18 cellular contexts compared by ENCODE assay signal in genomic region chr15:83582386-83582785, GRCh38.
A peak's percentile ranks its signal among the peaks of the same experiment; 100 is the strongest.
DNase-seq lines count a peak whose midpoint lies in the region; ATAC-seq and TF ChIP-seq lines count a peak whose summit lies in the region.
"Had no signal": no experiment of that assay in that cellular context is flagged by ENCODE, and none has a peak within 500 bp of the region (broad histone marks: within the 10 kb centered on the region; RNA-seq: fewer than 3 reads in every experiment).

No MANE protein-coding gene starts in this region.

- no peaks in the 10 kb centered on the region for H3K4me1 ChIP-seq in IMR-90 (ENCODE audit: control insufficient read depth, insufficient read depth, low read length)

- no peak overlapping the region for H3K23ac ChIP-seq in IMR-90 (ENCODE audit: low read depth, low read length)

- no peak overlapping the region for H4K5ac ChIP-seq in IMR-90 (ENCODE audit: low read depth, low read length)

- H3K18ac ChIP-seq in IMR-90 (ENCODE audit: low read depth, low read length) = no peak overlapping the region

- H3K36me3 ChIP-seq in IMR-90 (ENCODE audit: control insufficient read depth, insufficient read depth, low read length) = no peaks in the 10 kb centered on the region

- no peak overlapping the region for H2AK9ac ChIP-seq in IMR-90 (replicated peaks; ENCODE audit: low read depth, low read length, poor library complexity)

- H3K27ac Mint-ChIP-seq in nephron progenitor cell = no peak overlapping the region

- no peak overlapping the region for H2BK15ac ChIP-seq in IMR-90 (ENCODE audit: low read depth, low read length)

- CTCF ChIA-PET in IMR-90 (lab: Yijun Ruan, JAX) = no interaction called here

- TF ChIP-seq CTCF in IMR-90 (conservative IDR thresholded peaks at IDR 0.05; ENCODE audit: low read depth, low read length) (no peak), fibroblast of mammary gland (conservative IDR thresholded peaks at IDR 0.05; ENCODE audit: control insufficient read depth, insufficient read depth, low read depth, low read length) (no peak), retinal pigment epithelial cell (conservative IDR thresholded peaks at IDR 0.05; ENCODE audit: low read depth, low read length) (no peak), nephron progenitor cell (IDR thresholded peaks at IDR 0.05) (no peak)

- no peak overlapping the region for H2BK120ac ChIP-seq in IMR-90 (ENCODE audit: low read depth, low read length)

- H3K9me3 Mint-ChIP-seq in nephron progenitor cell = no peaks in the 10 kb centered on the region

- no peak overlapping the region for H3K9ac ChIP-seq in IMR-90 (ENCODE audit: low read depth, low read length)
- H3K9ac ChIP-seq: KMS-11 had no signal

- DNase-seq in IMR-90 (peak; percentile 7), amniotic epithelial cell (ENCODE audit: low read depth) (peak; percentile 60), fibroblast of mammary gland (ENCODE audit: low read depth) (peak; percentile 12), retinal pigment epithelial cell (ENCODE audit: low read depth) (peak; percentile 92), cerebellum (ENCODE audit: low spot score) (no peak), nephron progenitor cell (no peak)
- DNase-seq in stimulated activated CD4-positive, alpha-beta T cell treated with anti-CD3 and anti-CD28 coated beads, Interleukin-12 subunit alpha, Interleukin-12 subunit beta, amount 100 ng/mL, for 4 hours = no peak
- DNase-seq: ACHN, C1 segment of cervical spinal cord, DMS79, H7, NCI-H1417 treated with DMSO at 0.1 percent for 48 hours, NCI-H187 treated with DMSO at 0.1 percent for 48 hours, NCI-H2227 treated with DMSO at 0.1 percent for 48 hours, NCI-H524, NCI-H82, RPMI8226 had no signal

- no peak overlapping the region for H2BK20ac ChIP-seq in IMR-90 (ENCODE audit: low read depth, low read length)

- no peak overlapping the region for H3K56ac ChIP-seq in IMR-90 (ENCODE audit: extremely low read depth, insufficient read depth, low read length)

- WGBS in IMR-90 (ENCODE audit: extremely low coverage in 2 of 2, insufficient read length in 1 of 2), 2 experiments = no CpG with 5 or more reads among the region's 4 CpGs

- H3K27ac ChIP-seq in IMR-90 (ENCODE audit: insufficient read depth, low read length) = no peak overlapping the region
- H3K27ac ChIP-seq: KMS-11 had no signal

- H3K9me1 ChIP-seq in IMR-90 (ENCODE audit: insufficient read depth, low read length) = no peaks in the 10 kb centered on the region

- H2BK5ac ChIP-seq in IMR-90 (ENCODE audit: low read depth, low read length, poor library complexity, severe bottlenecking) = no peak overlapping the region

- no peak overlapping the region for H3K4ac ChIP-seq in IMR-90 (ENCODE audit: low read depth, low read length)

- H3K79me1 ChIP-seq in IMR-90 (ENCODE audit: low read depth in 1 of 2, low read length in 2 of 2) = no peaks in the 10 kb centered on the region

- no peak overlapping the region for H2AK5ac ChIP-seq in IMR-90 (ENCODE audit: low read depth, low read length)

- H3K27me3 ChIP-seq in IMR-90 (ENCODE audit: control insufficient read depth, insufficient read depth, low read length) = no peaks in the 10 kb centered on the region

- H3K4me3 Mint-ChIP-seq in nephron progenitor cell = no peak overlapping the region

- BruUV-seq in IMR-90 (replicated peaks; lab: Mats Ljungman, UMichigan) = no TSS peak

- dilution Hi-C loops in IMR-90 (cut with HindIII; ENCODE audit: low sequenced_read_pairs, unreplicated experiment) = no loop called here

- POLR2A ChIA-PET in IMR-90 (lab: Charles Lee; ENCODE audit: unreplicated experiment) = no interaction called here

- in situ Hi-C loops in IMR-90 (cut with MboI; ENCODE audit: low sequenced_read_pairs) = no loop called here

- TF ChIP-seq RAD21 in IMR-90 (IDR thresholded peaks at IDR 0.05; ENCODE audit: low read length) = no peak

- no peak overlapping the region for H4K91ac ChIP-seq in IMR-90 (ENCODE audit: insufficient read depth, low read depth, low read length)

- H3K4me1 Mint-ChIP-seq in nephron progenitor cell = peaks cover 16% of the 10 kb centered on the region

- no peak for ATAC-seq in IMR-90 (ENCODE audit: low read depth)

- H4K20me1 ChIP-seq in IMR-90 (ENCODE audit: insufficient read depth, low read length) = no peaks in the 10 kb centered on the region

- H3K4me2 ChIP-seq in IMR-90 (ENCODE audit: low read depth, low read length) = no peak overlapping the region
- H3K4me2 ChIP-seq: KMS-11 had no signal

- TF ChIP-seq POLR2A in IMR-90 (IDR thresholded peaks at IDR 0.05; ENCODE audit: low read depth, low read length) = no peak

- H3K4me3 ChIP-seq in IMR-90 (ENCODE audit: insufficient read depth, low read depth, low read length) (no peak overlapping the region), fibroblast of mammary gland (ENCODE audit: control insufficient read depth, low read depth, low read length) (no peak overlapping the region), retinal pigment epithelial cell (ENCODE audit: low read length) (no peak overlapping the region)

- H4K8ac ChIP-seq in IMR-90 (ENCODE audit: low read depth in 2 of 2, low read length in 2 of 2) = no peak overlapping the region

- H3K36me3 Mint-ChIP-seq in nephron progenitor cell (ENCODE audit: low read depth) = no peaks in the 10 kb centered on the region

- H3K9me3 ChIP-seq in IMR-90 (ENCODE audit: control insufficient read depth, insufficient read depth, low read length) = no peaks in the 10 kb centered on the region; the same call in 1 of the 2 replicates

- intact Hi-C loops in IMR-90 (cut with micrococcal nuclease) = no loop called here

- H2AFZ ChIP-seq in IMR-90 (replicated peaks; ENCODE audit: low read length, poor library complexity) = no peak overlapping the region

- peaks cover 7% of the 10 kb centered on the region for H3K27me3 Mint-ChIP-seq in nephron progenitor cell (ENCODE audit: low read depth, poor library complexity)

- H3K14ac ChIP-seq in IMR-90 (replicated peaks; ENCODE audit: low read depth, low read length) = no peak overlapping the region

TF ChIP-seq in IMR-90, 13 proteins besides CTCF, POLR2A, EP300 and RAD21:
- TF ChIP-seq RFX5 (IDR thresholded peaks at IDR 0.05; ENCODE audit: low read depth, low read length) (no peak), MXI1 (IDR thresholded peaks at IDR 0.05; ENCODE audit: borderline replicate concordance, low read depth, low read length) (no peak), MAZ (IDR thresholded peaks at IDR 0.05; ENCODE audit: borderline replicate concordance, low read depth, low read length) (no peak), SMC3 (IDR thresholded peaks at IDR 0.05; ENCODE audit: low read depth, low read length) (no peak), MAFK (IDR thresholded peaks at IDR 0.05; ENCODE audit: low read depth, low read length) (no peak), NFE2L2 (IDR thresholded peaks at IDR 0.05; ENCODE audit: low read depth, low read length) (no peak), CHD1 (IDR thresholded peaks at IDR 0.05; ENCODE audit: low read depth, low read length) (no peak), BHLHE40 (IDR thresholded peaks at IDR 0.05; ENCODE audit: low read depth, low read length) (no peak), RCOR1 (IDR thresholded peaks at IDR 0.05; ENCODE audit: insufficient replicate concordance, low read length) (no peak), CEBPB (IDR thresholded peaks at IDR 0.05; ENCODE audit: low read depth, low read length) (no peak), FOS (IDR thresholded peaks at IDR 0.05; ENCODE audit: low read depth, low read length) (no peak)
- TF ChIP-seq, protein P1, sequence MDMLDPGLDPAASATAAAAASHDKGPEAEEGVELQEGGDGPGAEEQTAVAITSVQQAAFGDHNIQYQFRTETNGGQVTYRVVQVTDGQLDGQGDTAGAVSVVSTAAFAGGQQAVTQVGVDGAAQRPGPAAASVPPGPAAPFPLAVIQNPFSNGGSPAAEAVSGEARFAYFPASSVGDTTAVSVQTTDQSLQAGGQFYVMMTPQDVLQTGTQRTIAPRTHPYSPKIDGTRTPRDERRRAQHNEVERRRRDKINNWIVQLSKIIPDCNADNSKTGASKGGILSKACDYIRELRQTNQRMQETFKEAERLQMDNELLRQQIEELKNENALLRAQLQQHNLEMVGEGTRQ (IDR thresholded peaks at IDR 0.05; ENCODE audit: low read depth, low read length) = no peak
- TF ChIP-seq, protein P2, sequence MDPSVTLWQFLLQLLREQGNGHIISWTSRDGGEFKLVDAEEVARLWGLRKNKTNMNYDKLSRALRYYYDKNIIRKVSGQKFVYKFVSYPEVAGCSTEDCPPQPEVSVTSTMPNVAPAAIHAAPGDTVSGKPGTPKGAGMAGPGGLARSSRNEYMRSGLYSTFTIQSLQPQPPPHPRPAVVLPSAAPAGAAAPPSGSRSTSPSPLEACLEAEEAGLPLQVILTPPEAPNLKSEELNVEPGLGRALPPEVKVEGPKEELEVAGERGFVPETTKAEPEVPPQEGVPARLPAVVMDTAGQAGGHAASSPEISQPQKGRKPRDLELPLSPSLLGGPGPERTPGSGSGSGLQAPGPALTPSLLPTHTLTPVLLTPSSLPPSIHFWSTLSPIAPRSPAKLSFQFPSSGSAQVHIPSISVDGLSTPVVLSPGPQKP (IDR thresholded peaks at IDR 0.05; ENCODE audit: borderline replicate concordance, low read depth, low read length) = no peak

Comparison
In these comparisons a context has a peak if more than half of its experiments do, and no peak if none do; other contexts are left out.
1. DNase-seq: peak in IMR-90 (single experiment), amniotic epithelial cell (single experiment), fibroblast of mammary gland (single experiment) and retinal pigment epithelial cell (single experiment); none in cerebellum (single experiment), nephron progenitor cell (single experiment) and stimulated activated CD4-positive, alpha-beta T cell treated with anti-CD3 and anti-CD28 coated beads, Interleukin-12 subunit alpha, Interleukin-12 subunit beta, amount 100 ng/mL, for 4 hours (single experiment).